Comparison of ENCODE assay signal across 8 cellular contexts in the genomic region with DNA sequence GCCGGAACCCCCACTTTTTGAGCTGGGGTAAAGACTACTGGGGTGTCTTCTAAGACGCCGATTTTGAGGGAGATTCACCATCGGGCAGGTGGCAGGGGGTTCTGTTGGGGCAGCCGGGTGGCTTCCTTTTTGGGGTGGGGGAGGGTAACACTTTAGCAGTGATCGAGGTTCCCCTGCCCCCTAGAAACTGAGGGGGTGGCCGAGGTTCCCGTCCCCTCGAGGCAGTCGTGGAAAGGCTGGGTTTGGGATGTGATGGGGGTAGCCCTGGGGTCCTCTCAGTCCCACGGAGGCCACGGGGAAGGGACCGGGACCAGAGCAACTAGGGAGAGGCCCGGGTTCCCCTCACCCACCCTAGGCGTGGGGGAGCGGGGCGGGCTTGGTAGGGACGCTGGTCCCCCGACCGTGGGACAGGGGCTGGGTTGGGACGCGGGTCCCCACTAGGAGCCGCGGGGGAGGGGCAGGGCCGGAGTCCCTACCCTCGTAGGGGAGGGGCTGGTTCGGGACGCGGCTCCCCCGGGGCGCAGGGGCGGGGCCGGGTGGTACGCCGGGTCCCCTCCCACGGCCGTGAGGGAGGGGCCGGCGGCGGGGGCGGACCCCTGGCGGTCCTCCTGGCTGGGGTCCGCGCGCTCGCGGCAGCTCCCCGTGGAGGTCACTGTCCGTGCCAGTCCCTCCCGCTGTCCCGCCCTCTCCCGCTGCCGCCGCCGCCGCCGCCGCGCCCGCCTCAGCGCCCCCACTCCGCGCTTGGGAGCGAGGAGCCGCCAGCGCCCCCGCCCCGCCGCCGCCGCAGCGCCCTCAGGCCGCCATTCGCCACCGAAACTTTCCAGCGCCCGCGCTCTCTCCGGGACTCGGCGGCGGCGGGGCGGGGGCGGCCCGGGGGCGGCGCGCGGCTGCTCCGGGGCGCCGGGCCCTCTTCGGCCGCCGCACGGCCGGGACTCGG. TPM values are rescaled to one million over a fixed set of nuclear protein-coding genes. Genes with fewer than 3 reads are reported as not detected.
DNase-seq lines count a peak whose midpoint lies in the region; ATAC-seq, FAIRE-seq and TF ChIP-seq lines count a peak whose summit lies in the region.

Gene TBL1X (plus strand): TSS at position 624 of the 937 bp plus-strand sequence. CDS start 188,529 bp downstream, outside the sequence.

- no peak for FAIRE-seq in urothelium cell line (lab: Jason Lieb, UNC)

- H3K27ac ChIP-seq in gastroesophageal sphincter (peak within 1 kb of the TSS; percentile 87 to 97 (median 92)), neutrophil (peak within 1 kb of the TSS; percentile 94)

- H3K36me3 ChIP-seq in gastroesophageal sphincter (no peaks in the 10 kb centered on the region), neutrophil (peaks cover 3% of the 10 kb centered on the region)

- no peak for TF ChIP-seq EP300 in gastroesophageal sphincter (IDR thresholded peaks at IDR 0.05)

- peak in 1 of 2 donors; percentile 13 for TF ChIP-seq POLR2A in gastroesophageal sphincter (IDR thresholded peaks at IDR 0.05)

- H3K9me3 ChIP-seq in gastroesophageal sphincter, result no peaks in the 10 kb centered on the region
- H3K9me3 ChIP-seq in neutrophil, result no peaks in the 10 kb centered on the region

- H3K27me3 ChIP-seq in gastroesophageal sphincter (no peaks in the 10 kb centered on the region), neutrophil (peaks cover 10% of the 10 kb centered on the region)

- DNase-seq in NCI-H1417 (lab: John Stamatoyannopoulos, UW) (peak; percentile 19 to 80 (median 70)), NCI-H1417 treated with DMSO at 0.1 percent for 48 hours (lab: John Stamatoyannopoulos, UW) (no peak), RKO (ENCODE audit: low spot score) (peak; percentile 57), urothelium cell line (ENCODE audit: low spot score) (peak; percentile 58)
- peak; percentile 28 for DNase-seq in activated gamma-delta T cell treated with anti-CD3 and anti-CD28 coated beads, Interleukin-2, amount 50 U/mL, for 16 hours (ENCODE audit: low read depth)

- ATAC-seq in HG03066 (IDR thresholded peaks at IDR 0.05; ENCODE audit: low read depth, unreplicated experiment) (peak; percentile 27), gastroesophageal sphincter (peak; percentile 50)

- H3K4me1 ChIP-seq in gastroesophageal sphincter (peaks cover 0 to 50% (median 3%) of the 10 kb centered on the region in 3 donors), neutrophil (ENCODE audit: control insufficient read depth in 1 of 2, insufficient read depth in 1 of 2, low read depth in 1 of 2, low read length in 1 of 2) (peaks cover 10 to 43% of the 10 kb centered on the region in 2 experiments)

- H3K4me3 ChIP-seq in gastroesophageal sphincter, result peak within 1 kb of the TSS; percentile 76 to 77
- peak within 1 kb of the TSS; percentile 74 for H3K4me3 ChIP-seq in neutrophil (ENCODE audit: low read depth in 1 of 2, low read length in 1 of 2)

- TF ChIP-seq CTCF in gastroesophageal sphincter (IDR thresholded peaks at IDR 0.05) (peak in 1 of 4 experiments; percentile 6), neutrophil (IDR thresholded peaks at IDR 0.05) (no peak)

- WGBS in gastroesophageal sphincter (ENCODE audit: low coverage in 1 of 2), 2 donors, result 3% methylated on average over 12 of the region's 99 CpGs; no CpG with 5 or more reads in 1 of the 2 donors

RNA-seq across cellular contexts. Expression of gene TBL1X, which starts in this region (rescaled TPM):
- total RNA-seq in gastroesophageal sphincter, result 10 to 100 TPM; 27.7 to 49.1 (median 39.6) TPM
